Comparison of ENCODE assay signal across 11 cellular contexts in genomic region chr6:116557863-116558262, GRCh38. TPM values are rescaled to one million over a fixed set of nuclear protein-coding genes. Genes with fewer than 3 reads are reported as not detected.
DNase-seq lines count a peak whose midpoint lies in the region; ATAC-seq, FAIRE-seq and TF ChIP-seq lines count a peak whose summit lies in the region.
"Had no signal": no experiment of that assay in that cellular context is flagged by ENCODE, and none has a peak within 500 bp of the region (broad histone marks: within the 10 kb centered on the region; RNA-seq: fewer than 3 reads in every experiment).

No MANE protein-coding gene starts in this region.

- H3K4me1 Mint-ChIP-seq in T-cell = peaks cover 0 to 5% (median 2%) of the 10 kb centered on the region in 3 donors
- H3K4me1 Mint-ChIP-seq in progenitor cell of endocrine pancreas (ENCODE audit: low read depth) = peaks cover 5% of the 10 kb centered on the region

- TF ChIP-seq CTCF in keratinocyte (optimal IDR thresholded peaks at IDR 0.05 in 1 of 3, IDR thresholded peaks at IDR 0.05 in 1 of 3, conservative IDR thresholded peaks at IDR 0.05 in 1 of 3; ENCODE audit: extremely low read depth in 1 of 3, insufficient read depth in 2 of 3, low read length in 3 of 3) (no peak), progenitor cell of endocrine pancreas (IDR thresholded peaks at IDR 0.05; ENCODE audit: unreplicated experiment) (no peak)

- no peaks in the 10 kb centered on the region for H3K9me3 Mint-ChIP-seq in T-cell
- no peaks in the 10 kb centered on the region for H3K9me3 Mint-ChIP-seq in progenitor cell of endocrine pancreas (ENCODE audit: low read depth)

- H3K4me2 ChIP-seq in keratinocyte (ENCODE audit: control insufficient read depth, extremely low read depth, insufficient read depth, low read depth, low read length) = peak overlapping the region; percentile 11

- no peaks in the 10 kb centered on the region for H3K9me1 ChIP-seq in keratinocyte (ENCODE audit: control insufficient read depth, extremely low read depth, insufficient read depth, low read length)

- POLR2A ChIA-PET in T-cell (lab: Charles Lee) = no interaction called here

- H3K27me3 Mint-ChIP-seq in T-cell (peaks cover 9 to 23% of the 10 kb centered on the region in 2 donors), progenitor cell of endocrine pancreas (no peaks in the 10 kb centered on the region)

- no peaks in the 10 kb centered on the region for H3K36me3 ChIP-seq in ACC112 (ENCODE audit: insufficient read depth, low read length)
- H3K36me3 ChIP-seq in keratinocyte (ENCODE audit: control insufficient read depth in 2 of 2, extremely low read depth in 1 of 2, insufficient read depth in 2 of 2, low read length in 2 of 2) = no peaks in the 10 kb centered on the region

- no peaks in the 10 kb centered on the region for H3K27me3 ChIP-seq in ACC112 (ENCODE audit: insufficient read depth, low read length)
- H3K27me3 ChIP-seq in keratinocyte (ENCODE audit: control insufficient read depth, extremely low read depth, insufficient read depth, low read length) = no peaks in the 10 kb centered on the region
- H3K27me3 ChIP-seq: body of pancreas had no signal

- H2AFZ ChIP-seq in ACC112 (ENCODE audit: low read length, unreplicated experiment) (no peak overlapping the region), keratinocyte (ENCODE audit: control insufficient read depth, low read length) (no peak overlapping the region)

- no peak overlapping the region for H3K9ac ChIP-seq in keratinocyte (ENCODE audit: control insufficient read depth, extremely low read depth, insufficient read depth, low read length)

- no peaks in the 10 kb centered on the region for H3K79me2 ChIP-seq in ACC112 (ENCODE audit: control insufficient read depth, insufficient read depth, low read length, unreplicated experiment)
- H3K79me2 ChIP-seq in keratinocyte (ENCODE audit: control insufficient read depth, insufficient read depth, low read length) = no peaks in the 10 kb centered on the region

- H3K9me3 ChIP-seq in keratinocyte (ENCODE audit: control insufficient read depth, low read depth, low read length) = no peaks in the 10 kb centered on the region
- H3K9me3 ChIP-seq: body of pancreas had no signal

- H3K27ac ChIP-seq in ACC112 (ENCODE audit: low read depth, low read length) (peak overlapping the region; percentile 61), keratinocyte (ENCODE audit: control insufficient read depth, insufficient read depth, low read length) (peak overlapping the region; percentile 27)
- H3K27ac ChIP-seq: body of pancreas had no signal

- ATAC-seq in T-cell (replicated peaks in 1 of 4) (no peak), GM21515 (IDR thresholded peaks at IDR 0.05; ENCODE audit: unreplicated experiment) (no peak)
- ATAC-seq: body of pancreas had no signal

- peak; percentile 91 for DNase-seq in HS-27A (ENCODE audit: low read depth)
- DNase-seq in amniotic epithelial cell (ENCODE audit: low read depth) = peak; percentile 96
- DNase-seq in keratinocyte (ENCODE audit: low read depth, low spot score) = peak; percentile 85
- DNase-seq in middle frontal gyrus (ENCODE audit: extremely low spot score, low spot score) = no peak
- DNase-seq in T-cell = no peak
- no peak for DNase-seq in progenitor cell of endocrine pancreas (ENCODE audit: low spot score, unreplicated experiment)
- DNase-seq: stimulated activated CD8-positive, alpha-beta memory T cell treated with anti-CD3 and anti-CD28 coated beads, Interleukin-4, amount 100 ng/mL, for 48 hours had no signal

- H3K4me3 ChIP-seq in ACC112 (ENCODE audit: low read depth, low read length) = peak overlapping the region; percentile 8; the same call in 1 of the 2 replicates
- no peak overlapping the region for H3K4me3 ChIP-seq in keratinocyte (ENCODE audit: control insufficient read depth in 2 of 3, extremely low read depth in 1 of 3, insufficient read depth in 2 of 3, low read depth in 1 of 3, low read length in 3 of 3)
- H3K4me3 ChIP-seq: body of pancreas had no signal

- CTCF ChIA-PET in T-cell (lab: Charles Lee) = interaction anchor here in 1 of 2 donors (0.9 kb wide), 1 partner anchor 23 kb away, joined by 4 read pairs; no protein-coding TSS in a partner anchor

- H3K36me3 Mint-ChIP-seq in T-cell (no peaks in the 10 kb centered on the region), progenitor cell of endocrine pancreas (ENCODE audit: insufficient read depth) (no peaks in the 10 kb centered on the region)

- no peaks in the 10 kb centered on the region for H4K20me1 ChIP-seq in keratinocyte (ENCODE audit: control insufficient read depth, extremely low read depth, insufficient read depth, low read length)

- peak; percentile 100 for FAIRE-seq in keratinocyte (lab: Jason Lieb, UNC)
- FAIRE-seq: TTC549 had no signal

- H3K4me1 ChIP-seq in ACC112 (ENCODE audit: control insufficient read depth, insufficient read depth, low read length, unreplicated experiment) = peaks cover 53% of the 10 kb centered on the region
- H3K4me1 ChIP-seq in keratinocyte (ENCODE audit: control insufficient read depth, extremely low read depth, insufficient read depth, low read length) = peaks cover 44% of the 10 kb centered on the region
- H3K4me1 ChIP-seq: body of pancreas had no signal

- H3K4me3 Mint-ChIP-seq in T-cell (no peak overlapping the region), progenitor cell of endocrine pancreas (ENCODE audit: low read depth) (no peak overlapping the region)

- dilution Hi-C loops in keratinocyte (cut with MboI; ENCODE audit: extremely low pct_ligation_motif_present, low sequenced_read_pairs) = no loop called here

- no peak overlapping the region for H3K27ac Mint-ChIP-seq in T-cell
- H3K27ac Mint-ChIP-seq in progenitor cell of endocrine pancreas = no peak overlapping the region

RNA-seq across cellular contexts. Expression of gene CALHM4, which starts 4.3 kb away (rescaled TPM):
- 0.33 to 0.57 TPM (median 0.41 TPM) in 3 replicates for polyA plus RNA-seq in keratinocyte
- polyA plus RNA-seq in keratinocyte (2011; ENCODE audit: low read depth) = not detected
- polyA plus RNA-seq in keratinocyte (2011; cell fraction: cytosol; rRNA removed) = 0.60 and 0.69 TPM in 2 replicates
- polyA plus RNA-seq in keratinocyte (2011; cell fraction: nucleus; rRNA removed) = 0.64 and 1.1 TPM in 2 replicates
- polyA plus RNA-seq in keratinocyte (2012; ENCODE audit: low replicate concordance) = 0.31 TPM in 1 of 2 replicates, not detected in the other
- 0.32 to 0.82 TPM in 2 of 3 replicates, not detected in the other for polyA minus RNA-seq in keratinocyte
- not detected for polyA minus RNA-seq in keratinocyte (2011; cell fraction: cytosol; rRNA and poly(A)+ RNA removed)
- 0.47 and 0.53 TPM in 2 replicates for polyA minus RNA-seq in keratinocyte (2011; cell fraction: nucleus; rRNA and poly(A)+ RNA removed)
- not detected for total RNA-seq in T-cell
- not detected in 2 replicates for total RNA-seq in progenitor cell of endocrine pancreas
- total RNA-seq: body of pancreas had no signal

RNA-seq across cellular contexts. Expression of gene TRAPPC3L, which starts 12.4 kb away (rescaled TPM):
- 0.19 to 0.31 TPM (median 0.28 TPM) in 3 replicates for polyA plus RNA-seq in keratinocyte
- not detected for polyA plus RNA-seq in keratinocyte (2011; ENCODE audit: low read depth)
- polyA plus RNA-seq in keratinocyte (2011; cell fraction: cytosol; rRNA removed) = 0.47 and 0.58 TPM in 2 replicates
- 0.20 and 0.61 TPM in 2 replicates for polyA plus RNA-seq in keratinocyte (2011; cell fraction: nucleus; rRNA removed)
- 0.46 TPM in 1 of 2 replicates, not detected in the other for polyA plus RNA-seq in keratinocyte (2012; ENCODE audit: low replicate concordance)
- polyA minus RNA-seq in keratinocyte = 0.35 TPM in 1 of 3 replicates, not detected in the others
- polyA minus RNA-seq in keratinocyte (2011; cell fraction: cytosol; rRNA and poly(A)+ RNA removed) = not detected
- polyA minus RNA-seq in keratinocyte (2011; cell fraction: nucleus; rRNA and poly(A)+ RNA removed) = not detected in 2 replicates
- total RNA-seq in T-cell = not detected
- total RNA-seq in progenitor cell of endocrine pancreas = not detected in 2 replicates
- total RNA-seq: body of pancreas had no signal

RNA-seq across cellular contexts. Expression of gene RWDD1, which starts 13.4 kb away (rescaled TPM):
- polyA plus RNA-seq in keratinocyte = 35.9 to 61.7 TPM (median 41.7 TPM) in 3 replicates
- 152 TPM for polyA plus RNA-seq in keratinocyte (2011; ENCODE audit: low read depth)
- 42.8 and 65.6 TPM in 2 replicates for polyA plus RNA-seq in keratinocyte (2011; cell fraction: cytosol; rRNA removed)
- 7.3 and 12.5 TPM in 2 replicates for polyA plus RNA-seq in keratinocyte (2011; cell fraction: nucleus; rRNA removed)
- 39.9 and 50.4 TPM in 2 replicates for polyA plus RNA-seq in keratinocyte (2012; ENCODE audit: low replicate concordance)
- 10.5 to 18.3 TPM (median 15.6 TPM) in 3 replicates for polyA minus RNA-seq in keratinocyte
- 19.4 TPM for polyA minus RNA-seq in keratinocyte (2011; cell fraction: cytosol; rRNA and poly(A)+ RNA removed)
- polyA minus RNA-seq in keratinocyte (2011; cell fraction: nucleus; rRNA and poly(A)+ RNA removed) = 1.9 and 4.0 TPM in 2 replicates
- total RNA-seq in T-cell (10 to 100 TPM; 29.3 to 48.9 (median 35.8) TPM), progenitor cell of endocrine pancreas (35.8 and 36.2 TPM in 2 replicates)

RNA-seq across cellular contexts. Expression of gene CALHM5, which starts 46.4 kb away (rescaled TPM):
- 0.80 to 2.9 TPM (median 0.94 TPM) in 3 replicates for polyA plus RNA-seq in keratinocyte
- 0.21 TPM for polyA plus RNA-seq in keratinocyte (2011; ENCODE audit: low read depth)
- polyA plus RNA-seq in keratinocyte (2011; cell fraction: cytosol; rRNA removed) = 0.57 and 1.1 TPM in 2 replicates
- polyA plus RNA-seq in keratinocyte (2011; cell fraction: nucleus; rRNA removed) = 5.3 and 6.0 TPM in 2 replicates
- polyA plus RNA-seq in keratinocyte (2012; ENCODE audit: low replicate concordance) = 0.38 and 0.87 TPM in 2 replicates
- 0.43 to 4.1 TPM (median 0.93 TPM) in 3 replicates for polyA minus RNA-seq in keratinocyte
- 0.77 TPM for polyA minus RNA-seq in keratinocyte (2011; cell fraction: cytosol; rRNA and poly(A)+ RNA removed)
- polyA minus RNA-seq in keratinocyte (2011; cell fraction: nucleus; rRNA and poly(A)+ RNA removed) = 5.7 and 9.2 TPM in 2 replicates
- total RNA-seq in T-cell (not detected), progenitor cell of endocrine pancreas (0.05 and 0.09 TPM in 2 replicates)

RNA-seq across cellular contexts. Expression of gene RSPH4A, which starts 58.4 kb away (rescaled TPM):
- polyA plus RNA-seq in keratinocyte = 0.10 to 0.12 TPM (median 0.11 TPM) in 3 replicates
- polyA plus RNA-seq in keratinocyte (2011; ENCODE audit: low read depth) = 0.12 TPM
- polyA plus RNA-seq in keratinocyte (2011; cell fraction: cytosol; rRNA removed) = 0.04 and 0.05 TPM in 2 replicates
- polyA plus RNA-seq in keratinocyte (2011; cell fraction: nucleus; rRNA removed) = 0.20 and 0.25 TPM in 2 replicates
- polyA plus RNA-seq in keratinocyte (2012; ENCODE audit: low replicate concordance) = 0.07 TPM in 2 replicates
- polyA minus RNA-seq in keratinocyte = 0.16 to 0.74 TPM in 2 of 3 replicates, not detected in the other
- not detected for polyA minus RNA-seq in keratinocyte (2011; cell fraction: cytosol; rRNA and poly(A)+ RNA removed)
- polyA minus RNA-seq in keratinocyte (2011; cell fraction: nucleus; rRNA and poly(A)+ RNA removed) = 0.21 and 0.31 TPM in 2 replicates
- total RNA-seq in T-cell = under 1 TPM; 0.38 to 0.91 (median 0.43) TPM
- total RNA-seq in progenitor cell of endocrine pancreas = 5.4 and 6.3 TPM in 2 replicates

Comparison
In these comparisons a context has a peak if more than half of its experiments do, and no peak if none do; other contexts are left out.
1. DNase-seq: peak in HS-27A (single experiment), amniotic epithelial cell (single experiment) and keratinocyte (single experiment); none in middle frontal gyrus (single experiment), T-cell (0 of 34) and progenitor cell of endocrine pancreas (single experiment).